In genomic region chr1:17010601-17011438, GRCh38 we compare ENCODE assay signal across 1 cellular context.
TF ChIP-seq lines count a peak whose summit lies in the region.

No MANE protein-coding gene starts in this region.

TF ChIP-seq in GM12878, 131 proteins besides CTCF, POLR2A, EP300 and RAD21:
- TF ChIP-seq RBBP5 (conservative IDR thresholded peaks at IDR 0.05) (no peak), EGR1 (IDR thresholded peaks at IDR 0.05; ENCODE audit: borderline replicate concordance in 1 of 2, low read depth in 2 of 2, low read length in 2 of 2) (no peak), IKZF1 (conservative IDR thresholded peaks at IDR 0.05) (peak; percentile 36; the same call in 1 of the 2 replicates), RELB (IDR thresholded peaks at IDR 0.05; ENCODE audit: low read depth) (no peak), IRF5 (IDR thresholded peaks at IDR 0.05; ENCODE audit: borderline replicate concordance) (no peak), ZNF217 (IDR thresholded peaks at IDR 0.05) (no peak), DPF2 (IDR thresholded peaks at IDR 0.05) (no peak), CREM (IDR thresholded peaks at IDR 0.05; ENCODE audit: low read depth) (no peak), ZNF24 (IDR thresholded peaks at IDR 0.05) (peak; percentile 79), IKZF2 (IDR thresholded peaks at IDR 0.05) (no peak)
